ENCODE assay signal across 1 cellular context in genomic region chr4:8220661-8221446, GRCh38.
TF ChIP-seq lines count a peak whose summit lies in the region.

No MANE protein-coding gene starts in this region.

TF ChIP-seq in SK-N-SH, 30 proteins besides CTCF, POLR2A, EP300 and RAD21 (continued from another document):
- TF ChIP-seq MEF2A (IDR thresholded peaks at IDR 0.05; ENCODE audit: borderline replicate concordance, low read depth), result no peak
- TF ChIP-seq RFX5 (IDR thresholded peaks at IDR 0.05; ENCODE audit: low read length), result no peak
- no peak for TF ChIP-seq TEAD4 (IDR thresholded peaks at IDR 0.05; ENCODE audit: borderline replicate concordance, insufficient read depth)
- TF ChIP-seq MAX (IDR thresholded peaks at IDR 0.05; ENCODE audit: low read depth), result no peak
- TF ChIP-seq FOXM1 (IDR thresholded peaks at IDR 0.05; ENCODE audit: low read depth), result no peak
